In the genomic region with DNA sequence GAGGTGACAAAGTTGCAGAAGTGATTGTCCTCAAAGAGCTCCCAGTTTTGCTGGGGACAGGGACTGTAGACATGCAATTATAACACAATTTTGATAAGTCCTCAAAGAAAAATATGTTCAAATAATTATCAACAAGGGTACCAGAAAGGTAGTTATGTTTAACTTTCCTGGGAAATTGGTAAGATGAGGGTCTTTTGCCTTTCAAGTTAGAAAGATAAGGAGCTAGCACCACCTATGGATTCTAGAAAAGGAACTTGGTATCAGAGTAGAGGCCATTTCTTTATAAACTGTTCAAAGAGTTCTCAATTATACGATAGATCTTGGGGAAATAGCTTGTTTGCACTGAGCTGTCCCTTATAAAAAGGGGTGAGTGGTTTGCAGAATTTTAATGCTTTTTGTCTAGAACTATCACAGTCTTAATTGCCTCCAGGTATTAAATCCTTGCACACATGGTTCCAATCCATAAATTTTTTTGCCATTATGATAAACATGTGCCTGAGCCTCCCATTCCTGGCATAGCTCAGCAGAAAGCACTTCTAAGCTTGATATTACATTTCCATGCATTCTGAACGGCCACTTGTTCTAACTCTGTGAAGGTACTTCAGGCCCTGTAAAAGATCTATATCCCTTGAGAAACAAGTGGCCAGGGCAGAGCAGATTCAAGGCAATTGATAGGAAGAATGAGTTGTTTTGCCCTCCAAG, we compare ENCODE assay signal across 16 cellular contexts.
DNase-seq lines count a peak whose midpoint lies in the region; ATAC-seq, FAIRE-seq and TF ChIP-seq lines count a peak whose summit lies in the region.
"Had no signal": no experiment of that assay in that cellular context is flagged by ENCODE, and none has a peak within 500 bp of the region (broad histone marks: within the 10 kb centered on the region; RNA-seq: fewer than 3 reads in every experiment).

No MANE protein-coding gene starts in this region.

- intact Hi-C loops in OCI-LY7 (cut with micrococcal nuclease; ENCODE audit: unreplicated experiment), result no loop called here
- intact Hi-C loops in Right ventricle myocardium superior (cut with DNase I), result no loop called here

- POLR2A ChIA-PET in OCI-LY7 (lab: Charles Lee), result interaction anchor here (0.6 kb wide), 2 partner anchors 11 to 46 kb away, joined by 3 read pairs; no protein-coding TSS in a partner anchor

- no peaks in the 10 kb centered on the region for H3K9me2 ChIP-seq in OCI-LY7 (ENCODE audit: insufficient read depth, low read length)

- H3K4me1 Mint-ChIP-seq in osteocyte (ENCODE audit: unreplicated experiment), result peaks cover 41% of the 10 kb centered on the region
- H3K4me1 Mint-ChIP-seq: CD8-positive, alpha-beta memory T cell had no signal

- H3K27ac Mint-ChIP-seq in osteocyte (ENCODE audit: unreplicated experiment), result peak overlapping the region; percentile 11

- no peak overlapping the region for H3K4me3 Mint-ChIP-seq in osteocyte (ENCODE audit: unreplicated experiment)
- H3K4me3 Mint-ChIP-seq: CD8-positive, alpha-beta memory T cell had no signal

- CTCF ChIA-PET in OCI-LY7 (lab: Charles Lee; ENCODE audit: unreplicated experiment), result no interaction called here

- H3K9me3 Mint-ChIP-seq in osteocyte (ENCODE audit: unreplicated experiment), result no peaks in the 10 kb centered on the region
- H3K9me3 Mint-ChIP-seq: CD8-positive, alpha-beta memory T cell had no signal

- no peak overlapping the region for H3K27ac ChIP-seq in OCI-LY7 (ENCODE audit: low read depth, low read length, poor library complexity, severe bottlenecking)

- no peak for FAIRE-seq in D721Med (lab: Jason Lieb, UNC)
- FAIRE-seq: H54 had no signal

- ATAC-seq in HG02970 (IDR thresholded peaks at IDR 0.05; ENCODE audit: low FRiP score, unreplicated experiment) (no peak), Right ventricle myocardium superior (ENCODE audit: poor library complexity) (no peak)
- ATAC-seq: Panc1 had no signal

- TF ChIP-seq CTCF in D721Med (IDR thresholded peaks at IDR 0.05; ENCODE audit: insufficient read depth, missing control alignments) (peak; percentile 1), OCI-LY7 (conservative IDR thresholded peaks at IDR 0.05; ENCODE audit: low read length) (peak; percentile 40; the same call in 1 of the 2 replicates), osteocyte (IDR thresholded peaks at IDR 0.05) (no peak)

- no peaks in the 10 kb centered on the region for H3K27me3 Mint-ChIP-seq in osteocyte (ENCODE audit: unreplicated experiment)

- DNase-seq in D721Med (ENCODE audit: insufficient read length, low spot score) (no peak), OCI-LY7 (ENCODE audit: low spot score) (no peak), fibroblast of peridontal ligament (ENCODE audit: extremely low read depth) (peak; percentile 29), osteocyte (ENCODE audit: extremely low spot score, unreplicated experiment) (no peak), Right ventricle myocardium superior (no peak)
- no peak for DNase-seq in activated naive CD4-positive, alpha-beta T cell treated with Interleukin-2 at 50 U/mL for 16 hours
- DNase-seq: CD8-positive, alpha-beta memory T cell; EL; MV-4-11; NCI-H146; NCI-H345; NCI-H526 treated with DMSO at 0.1 percent for 48 hours; SHP77 had no signal

- H3K36me3 ChIP-seq in OCI-LY7 (ENCODE audit: insufficient read depth, low read length), result no peaks in the 10 kb centered on the region

- H3K9me3 ChIP-seq in OCI-LY7 (ENCODE audit: low read length), result no peaks in the 10 kb centered on the region

- no peaks in the 10 kb centered on the region for H3K79me2 ChIP-seq in OCI-LY7 (ENCODE audit: insufficient read depth, low read depth, low read length)

- no peak overlapping the region for H3K4me2 ChIP-seq in OCI-LY7 (ENCODE audit: low read length)

- no peaks in the 10 kb centered on the region for H4K20me1 ChIP-seq in OCI-LY7 (ENCODE audit: insufficient read depth, low read length)

- no TSS peak for BruUV-seq in OCI-LY7 (replicated peaks; lab: Mats Ljungman, UMichigan)

- H3K36me3 Mint-ChIP-seq in osteocyte (ENCODE audit: unreplicated experiment), result no peaks in the 10 kb centered on the region
- H3K36me3 Mint-ChIP-seq: CD8-positive, alpha-beta memory T cell had no signal

- no peak overlapping the region for H3K4me3 ChIP-seq in OCI-LY7 (ENCODE audit: low read depth, low read length, poor library complexity, severe bottlenecking)

- H3K4me1 ChIP-seq in OCI-LY7 (ENCODE audit: insufficient read depth, low read length, poor library complexity, severe bottlenecking), result no peaks in the 10 kb centered on the region

- no peak overlapping the region for H2AFZ ChIP-seq in OCI-LY7 (ENCODE audit: low read length)
